Comparison of ENCODE assay signal across 20 cellular contexts in the genomic region with DNA sequence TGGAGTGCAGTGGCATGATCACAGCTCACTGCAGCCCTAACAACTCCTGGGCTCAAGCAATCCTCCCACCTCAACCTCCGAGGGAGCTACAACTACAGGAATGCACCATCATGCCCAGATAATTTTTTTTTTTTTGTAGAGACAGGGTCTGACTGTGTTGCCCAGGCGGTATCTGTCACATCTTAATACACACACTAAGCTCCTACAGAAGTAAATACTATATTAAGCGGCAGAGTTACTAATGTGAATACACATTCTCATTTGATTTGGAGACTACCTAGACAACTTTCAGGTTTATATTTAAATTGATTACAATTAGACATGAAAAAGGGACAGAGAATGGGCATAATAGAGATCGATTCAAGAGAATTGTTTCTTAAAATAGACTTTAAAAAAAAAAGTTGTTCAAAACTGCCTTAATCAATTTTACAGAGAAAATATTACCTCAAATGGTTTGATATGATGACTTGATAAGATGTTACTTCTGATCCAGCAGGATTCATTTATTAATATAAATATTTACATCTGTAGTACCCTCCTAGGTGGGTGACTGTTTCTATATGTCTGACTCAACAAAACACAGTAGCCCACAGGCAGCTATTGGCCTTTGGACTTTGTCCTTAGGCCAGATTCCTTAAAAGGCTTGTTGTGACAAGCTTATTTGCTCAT. TPM values are rescaled to one million over a fixed set of nuclear protein-coding genes. Genes with fewer than 3 reads are reported as not detected.
DNase-seq lines count a peak whose midpoint lies in the region; ATAC-seq and TF ChIP-seq lines count a peak whose summit lies in the region.
"Had no signal": no experiment of that assay in that cellular context is flagged by ENCODE, and none has a peak within 500 bp of the region (broad histone marks: within the 10 kb centered on the region; RNA-seq: fewer than 3 reads in every experiment).

No MANE protein-coding gene starts in this region.

- H3K4me1 ChIP-seq in breast epithelium (no peaks in the 10 kb centered on the region), mammary epithelial cell (ENCODE audit: insufficient read depth, low read length) (peaks cover 18% of the 10 kb centered on the region), right lobe of liver (peaks cover 0 to 36% (median 12%) of the 10 kb centered on the region in 4 donors), neural progenitor cell (no peaks in the 10 kb centered on the region), PC-9 (replicated peaks; ENCODE audit: insufficient read depth) (peaks cover 27% of the 10 kb centered on the region)
- H3K4me1 ChIP-seq: BLaER1, esophagus muscularis mucosa, left ventricle myocardium inferior, tibial artery had no signal

- no peaks in the 10 kb centered on the region for H3K27me3 ChIP-seq in breast epithelium
- H3K27me3 ChIP-seq in mammary epithelial cell (ENCODE audit: insufficient read depth, low read length), result no peaks in the 10 kb centered on the region
- no peaks in the 10 kb centered on the region for H3K27me3 ChIP-seq in right lobe of liver
- no peaks in the 10 kb centered on the region for H3K27me3 ChIP-seq in neural progenitor cell
- no peaks in the 10 kb centered on the region for H3K27me3 ChIP-seq in PC-9 (ENCODE audit: insufficient read depth, low read depth)
- H3K27me3 ChIP-seq: BLaER1, esophagus muscularis mucosa, tibial artery had no signal

- dilution Hi-C loops in mammary epithelial cell (cut with HindIII; ENCODE audit: low sequenced_read_pairs), result no loop called here

- BruUV-seq in MCF 10A (replicated peaks; lab: Mats Ljungman, UMichigan), result no TSS peak
- BruUV-seq in mammary epithelial cell (replicated peaks; lab: Mats Ljungman, UMichigan), result no TSS peak
- no TSS peak for BruUV-seq in PC-9 (replicated peaks; lab: Mats Ljungman, UMichigan)

- no peak overlapping the region for H3K27ac ChIP-seq in breast epithelium
- H3K27ac ChIP-seq in mammary epithelial cell (ENCODE audit: insufficient read depth, low read depth, low read length), result peak overlapping the region; percentile 13
- peak overlapping the region; percentile 40 to 100 (median 95) for H3K27ac ChIP-seq in right lobe of liver
- H3K27ac ChIP-seq in neural progenitor cell, result no peak overlapping the region
- no peak overlapping the region for H3K27ac ChIP-seq in PC-9
- H3K27ac ChIP-seq: BLaER1, esophagus muscularis mucosa, left ventricle myocardium inferior, tibial artery had no signal

- no peaks in the 10 kb centered on the region for H3K27me3 Mint-ChIP-seq in MCF 10A (ENCODE audit: insufficient read depth, unreplicated experiment)
- peaks cover 2% of the 10 kb centered on the region for H3K27me3 Mint-ChIP-seq in neural progenitor cell (ENCODE audit: insufficient read depth, low read depth)

- no peaks in the 10 kb centered on the region for H3K79me2 ChIP-seq in mammary epithelial cell (ENCODE audit: insufficient read depth, low read length)
- H3K79me2 ChIP-seq in neural progenitor cell (ENCODE audit: low read depth), result no peaks in the 10 kb centered on the region
- H3K79me2 ChIP-seq in PC-9 (ENCODE audit: low read depth), result no peaks in the 10 kb centered on the region

- no peaks in the 10 kb centered on the region for H3F3A ChIP-seq in neural progenitor cell (ENCODE audit: low read depth)
- peaks cover 15% of the 10 kb centered on the region for H3F3A ChIP-seq in PC-9 (ENCODE audit: insufficient read depth, low read depth)

- H3K4me2 ChIP-seq in mammary epithelial cell (ENCODE audit: insufficient read depth, low read depth, low read length) (peak overlapping the region; percentile 52), neural progenitor cell (no peak overlapping the region), PC-9 (no peak overlapping the region)
- H3K4me2 ChIP-seq: BLaER1 had no signal

- no peak overlapping the region for H3K4me3 Mint-ChIP-seq in MCF 10A (ENCODE audit: unreplicated experiment)
- no peak overlapping the region for H3K4me3 Mint-ChIP-seq in neural progenitor cell

- H2AFZ ChIP-seq in mammary epithelial cell (ENCODE audit: low read depth, low read length) (no peak overlapping the region), neural progenitor cell (replicated peaks) (no peak overlapping the region), PC-9 (no peak overlapping the region)

- no peaks in the 10 kb centered on the region for H4K20me1 ChIP-seq in mammary epithelial cell (ENCODE audit: insufficient read depth, low read length)
- H4K20me1 ChIP-seq in neural progenitor cell (ENCODE audit: low read depth), result no peaks in the 10 kb centered on the region
- no peaks in the 10 kb centered on the region for H4K20me1 ChIP-seq in PC-9 (ENCODE audit: insufficient read depth)
- H4K20me1 ChIP-seq: BLaER1 had no signal

- POLR2A ChIA-PET in MCF 10A (lab: Yijun Ruan, JAX) (interaction anchor here (0.8 to 3.0 kb wide), 10 partner anchors 9 to 212 kb away, joined by 3 to 24 read pairs (median 6); partner anchors contain the start of gene PHF3), PC-9 (lab: Charles Lee; ENCODE audit: unreplicated experiment) (no interaction called here)

- peak; percentile 73 for DNase-seq in MCF 10A (ENCODE audit: unreplicated experiment)
- no peak for DNase-seq in breast epithelium (ENCODE audit: low spot score in 2 of 2)
- DNase-seq in mammary epithelial cell, result peak; percentile 81
- DNase-seq in right lobe of liver, result peak in 1 of 3 donors; percentile 71
- DNase-seq in neural progenitor cell (ENCODE audit: low spot score), result no peak
- DNase-seq in PC-9, result no peak
- no peak for DNase-seq in omental fat pad (ENCODE audit: low spot score)
- DNase-seq: activated CD4-positive, alpha-beta T cell treated with anti-CD3 and anti-CD28 coated beads, Interleukin-2, amount 50 U/mL, for 1 hour; activated gamma-delta T cell treated with Interleukin-2 at 50 U/mL for 16 hours; central memory CD4-positive, alpha-beta T cell; GF-D8; left ventricle myocardium inferior; NCI-H2029; NCI-H446 treated with DMSO at 0.1 percent for 48 hours; stimulated activated naive CD4-positive, alpha-beta T cell; SW 1271; tibial artery had no signal

- 82% methylated on average over 4 of the region's 4 CpGs for WGBS in mammary epithelial cell (ENCODE audit: low coverage, missing lambda C conversion rate)
- WGBS in right lobe of liver (ENCODE audit: insufficient coverage, low coverage, low lambda C conversion rate, missing lambda C conversion rate), result 21% methylated on average over 4 of the region's 4 CpGs

- no peaks in the 10 kb centered on the region for H3K9me3 ChIP-seq in breast epithelium
- no peaks in the 10 kb centered on the region for H3K9me3 ChIP-seq in mammary epithelial cell (replicated peaks; ENCODE audit: insufficient read depth, low read length)
- no peaks in the 10 kb centered on the region for H3K9me3 ChIP-seq in right lobe of liver
- H3K9me3 ChIP-seq in neural progenitor cell (ENCODE audit: low read depth), result no peaks in the 10 kb centered on the region
- no peaks in the 10 kb centered on the region; the same call in 1 of the 2 replicates for H3K9me3 ChIP-seq in PC-9 (ENCODE audit: insufficient read depth, low read depth)
- H3K9me3 ChIP-seq: esophagus muscularis mucosa, tibial artery had no signal

- H3K9me2 ChIP-seq in PC-9 (ENCODE audit: insufficient read depth), result no peaks in the 10 kb centered on the region

- no peak for TF ChIP-seq POLR2A in breast epithelium (IDR thresholded peaks at IDR 0.05)
- peak; percentile 34 for TF ChIP-seq POLR2A in right lobe of liver (IDR thresholded peaks at IDR 0.05)

- H3K27ac Mint-ChIP-seq in MCF 10A (ENCODE audit: low read depth, unreplicated experiment) (no peak overlapping the region), neural progenitor cell (no peak overlapping the region)

- ATAC-seq in right lobe of liver (peak; percentile 69 to 86 (median 80)), HG02623 (IDR thresholded peaks at IDR 0.05; ENCODE audit: unreplicated experiment) (no peak), omental fat pad (ENCODE audit: low FRiP score) (no peak)

- no peak for TF ChIP-seq CTCF in MCF 10A (IDR thresholded peaks at IDR 0.05; ENCODE audit: unreplicated experiment)
- TF ChIP-seq CTCF in breast epithelium (IDR thresholded peaks at IDR 0.05), result no peak
- TF ChIP-seq CTCF in mammary epithelial cell (conservative IDR thresholded peaks at IDR 0.05 in 1 of 2, IDR thresholded peaks at IDR 0.05 in 1 of 2; ENCODE audit: extremely low read depth in 1 of 2, insufficient read depth in 1 of 2, low read depth in 1 of 2, low read length in 2 of 2), result no peak
- TF ChIP-seq CTCF in right lobe of liver (IDR thresholded peaks at IDR 0.05), result no peak
- TF ChIP-seq CTCF in neural progenitor cell (IDR thresholded peaks at IDR 0.05), result no peak
- TF ChIP-seq CTCF in PC-9 (conservative IDR thresholded peaks at IDR 0.05), result no peak
- no peak for TF ChIP-seq CTCF in omental fat pad (IDR thresholded peaks at IDR 0.05)

- in situ Hi-C loops in mammary epithelial cell (cut with MboI; ENCODE audit: low sequenced_read_pairs in 2 of 2), result no loop called here

- H3K4me1 Mint-ChIP-seq in MCF 10A (ENCODE audit: insufficient read depth, unreplicated experiment), result peaks cover 32% of the 10 kb centered on the region
- H3K4me1 Mint-ChIP-seq in neural progenitor cell, result no peaks in the 10 kb centered on the region

- no peak overlapping the region for H3K9ac ChIP-seq in mammary epithelial cell (ENCODE audit: insufficient read depth, low read length)
- H3K9ac ChIP-seq in neural progenitor cell, result no peak overlapping the region
- H3K9ac ChIP-seq: BLaER1 had no signal

- CTCF ChIA-PET in MCF 10A (lab: Yijun Ruan, JAX) (interaction anchor here (0.6 to 1.5 kb wide), 4 partner anchors 10 to 97 kb away, joined by 3 to 5 read pairs (median 4); no protein-coding TSS in a partner anchor), mammary epithelial cell (lab: Charles Lee; ENCODE audit: low non-redundant PET) (no interaction called here), PC-9 (lab: Charles Lee) (interaction anchor here (0.6 kb wide), 1 partner anchor 65 kb away, joined by 5 read pairs; no protein-coding TSS in a partner anchor)

- intact Hi-C loops in MCF 10A (cut with micrococcal nuclease), result no loop called here
- intact Hi-C loops in breast epithelium (cut with DNase I; ENCODE audit: low total_unique reads), result no loop called here
- intact Hi-C loops in mammary epithelial cell (cut with micrococcal nuclease), result no loop called here
- intact Hi-C loops in right lobe of liver (cut with DNase I), result no loop called here
- intact Hi-C loops in PC-9 (cut with micrococcal nuclease; ENCODE audit: unreplicated experiment), result no loop called here

- H3K36me3 ChIP-seq in breast epithelium, result no peaks in the 10 kb centered on the region
- H3K36me3 ChIP-seq in mammary epithelial cell (ENCODE audit: insufficient read depth, low read length), result no peaks in the 10 kb centered on the region
- peaks cover 0 to 3% (median 0%) of the 10 kb centered on the region in 4 donors for H3K36me3 ChIP-seq in right lobe of liver
- H3K36me3 ChIP-seq in neural progenitor cell, result no peaks in the 10 kb centered on the region
- no peaks in the 10 kb centered on the region for H3K36me3 ChIP-seq in PC-9 (ENCODE audit: low read depth)
- H3K36me3 ChIP-seq: BLaER1, esophagus muscularis mucosa, left ventricle myocardium inferior, tibial artery had no signal

- H3K9me3 Mint-ChIP-seq in MCF 10A (ENCODE audit: unreplicated experiment) (peaks cover 6% of the 10 kb centered on the region), neural progenitor cell (peaks cover 10% of the 10 kb centered on the region)

- H3K4me3 ChIP-seq in breast epithelium, result no peak overlapping the region
- H3K4me3 ChIP-seq in mammary epithelial cell (replicated peaks in 1 of 3; ENCODE audit: insufficient read depth in 1 of 3, low read depth in 2 of 3, low read length in 3 of 3), result no peak overlapping the region
- H3K4me3 ChIP-seq in right lobe of liver, result peak overlapping the region in 2 of 3 donors; percentile 50 to 52
- no peak overlapping the region for H3K4me3 ChIP-seq in neural progenitor cell
- H3K4me3 ChIP-seq in PC-9, result no peak overlapping the region
- H3K4me3 ChIP-seq: BLaER1, esophagus muscularis mucosa, left ventricle myocardium inferior, tibial artery had no signal

- H3K36me3 Mint-ChIP-seq in MCF 10A (ENCODE audit: insufficient read depth, unreplicated experiment) (no peaks in the 10 kb centered on the region), neural progenitor cell (no peaks in the 10 kb centered on the region)

RNA-seq across cellular contexts. Expression of gene PTP4A1, which starts 7.1 kb away (rescaled TPM):
- 239 and 382 TPM in 2 replicates for total RNA-seq in MCF 10A (2022)
- total RNA-seq in breast epithelium, result 10 to 100 TPM; 22.9 to 38.5 (median 26.9) TPM
- 100 to 1,000 TPM in 1 of 2 donors, 10 to 100 TPM in 1; 90.2 to 175 TPM for total RNA-seq in mammary epithelial cell
- polyA plus RNA-seq in mammary epithelial cell, result 42.2 TPM
- polyA minus RNA-seq in mammary epithelial cell, result 130 TPM
- 100 to 1,000 TPM; 147 to 342 (median 225) TPM for total RNA-seq in right lobe of liver
- 13.8 and 31.3 TPM in 2 replicates for total RNA-seq in neural progenitor cell (ENCODE audit: low replicate concordance)
- total RNA-seq in PC-9 (2021), result 46.4 and 63.8 TPM in 2 replicates
- total RNA-seq in omental fat pad, result 10 to 100 TPM; 24.7 to 43.6 (median 33.8) TPM

Comparison
In these comparisons a context has a peak if more than half of its experiments do, and no peak if none do; other contexts are left out.
1. DNase-seq: peak in MCF 10A (single experiment) and mammary epithelial cell (single experiment); none in breast epithelium (0 of 2), neural progenitor cell (single experiment), PC-9 (0 of 2) and omental fat pad (single experiment).
2. H3K27ac ChIP-seq: peak in mammary epithelial cell (single experiment) and right lobe of liver (3 of 3); none in breast epithelium (0 of 2), neural progenitor cell (single experiment) and PC-9 (single experiment).
3. H3K4me3 ChIP-seq: peak in right lobe of liver (2 of 3); none in breast epithelium (0 of 3), mammary epithelial cell (0 of 3), neural progenitor cell (single experiment) and PC-9 (single experiment).
4. ATAC-seq: peak in right lobe of liver (4 of 4); none in HG02623 (single experiment) and omental fat pad (single experiment).